In genomic region chr2:175203621-175204496, GRCh38 we compare ENCODE assay signal across 8 cellular contexts. TPM values are rescaled to one million over a fixed set of nuclear protein-coding genes. Genes with fewer than 3 reads are reported as not detected.
DNase-seq lines count a peak whose midpoint lies in the region; ATAC-seq and TF ChIP-seq lines count a peak whose summit lies in the region.

No MANE protein-coding gene starts in this region.

- no peaks in the 10 kb centered on the region for H3K4me1 ChIP-seq in osteoblast (ENCODE audit: insufficient read depth, low read length)
- no peaks in the 10 kb centered on the region for H3K4me1 ChIP-seq in ascending aorta

- intact Hi-C loops in CD14-positive monocyte (cut with micrococcal nuclease) (no loop called here), ascending aorta (cut with DNase I) (no loop called here)

- H3K36me3 Mint-ChIP-seq in CD14-positive monocyte: no peaks in the 10 kb centered on the region

- H3K27me3 ChIP-seq in osteoblast (ENCODE audit: insufficient read depth, low read length) (no peaks in the 10 kb centered on the region), ascending aorta (no peaks in the 10 kb centered on the region)

- no peaks in the 10 kb centered on the region for H3K9me3 ChIP-seq in osteoblast (ENCODE audit: low read depth, low read length)
- no peaks in the 10 kb centered on the region for H3K9me3 ChIP-seq in ascending aorta

- H3K4me1 Mint-ChIP-seq in CD14-positive monocyte: no peaks in the 10 kb centered on the region

- ATAC-seq in GM19043 (IDR thresholded peaks at IDR 0.05; ENCODE audit: low read depth, unreplicated experiment) (peak; percentile 77), HG03457 (IDR thresholded peaks at IDR 0.05; ENCODE audit: unreplicated experiment) (peak; percentile 76)

- H3K4me3 Mint-ChIP-seq in CD14-positive monocyte: no peak overlapping the region

- no peaks in the 10 kb centered on the region for H3K79me2 ChIP-seq in osteoblast (ENCODE audit: insufficient read depth, low read length)

- no peak overlapping the region for H3K4me3 ChIP-seq in osteoblast (ENCODE audit: insufficient read depth, low read length)
- H3K4me3 ChIP-seq in ascending aorta: no peak overlapping the region

- H3K27me3 Mint-ChIP-seq in CD14-positive monocyte (ENCODE audit: low read depth in 3 of 3): peaks cover 6 to 18% (median 15%) of the 10 kb centered on the region in 3 donors

- DNase-seq in CD14-positive monocyte (ENCODE audit: low spot score) (no peak), NCI-H69 (lab: John Stamatoyannopoulos, UW) (peak; percentile 83), fibroblast of peridontal ligament (ENCODE audit: extremely low read depth) (peak; percentile 51), osteoblast (ENCODE audit: insufficient read length, low spot score, missing footprints) (no peak), ascending aorta (ENCODE audit: low spot score in 2 of 2) (no peak)
- DNase-seq in activated CD8-positive, alpha-beta memory T cell treated with anti-CD3 and anti-CD28 coated beads for 48 hours (ENCODE audit: low read depth in 2 of 3, low spot score in 2 of 3): peak; percentile 18 to 30 (median 18)

- no peak overlapping the region for H3K27ac Mint-ChIP-seq in CD14-positive monocyte

- H3K4me2 ChIP-seq in osteoblast (ENCODE audit: insufficient read depth, low read length): peak overlapping the region; percentile 29

- H2AFZ ChIP-seq in osteoblast (ENCODE audit: low read length): peak overlapping the region; percentile 36

- no peaks in the 10 kb centered on the region for H4K20me1 ChIP-seq in osteoblast (ENCODE audit: insufficient read depth, low read length)

- H3K27ac ChIP-seq in osteoblast (ENCODE audit: low read depth, low read length) (no peak overlapping the region), ascending aorta (no peak overlapping the region)

- peaks cover 0 to 9% (median 4%) of the 10 kb centered on the region in 7 donors for H3K9me3 Mint-ChIP-seq in CD14-positive monocyte

- TF ChIP-seq CTCF in CD14-positive monocyte (IDR thresholded peaks at IDR 0.05) (peak; percentile 22), osteoblast (IDR thresholded peaks at IDR 0.05; ENCODE audit: extremely low read depth, low read depth, low read length) (peak; percentile 66), ascending aorta (IDR thresholded peaks at IDR 0.05) (peak in 1 of 3 experiments; percentile 50)

- H3K36me3 ChIP-seq in osteoblast (ENCODE audit: insufficient read depth, low read length): no peaks in the 10 kb centered on the region
- H3K36me3 ChIP-seq in ascending aorta: no peaks in the 10 kb centered on the region

RNA-seq across cellular contexts. Expression of gene ATP5MC3, which starts 22.3 kb away (rescaled TPM):
- 100 to 1,000 TPM; 493 to 533 TPM for polyA plus RNA-seq in CD14-positive monocyte
- total RNA-seq in osteoblast (87.2 and 94.3 TPM in 2 replicates), ascending aorta (25.5 TPM)

RNA-seq across cellular contexts. Expression of gene ATF2, which starts 35.9 kb away (rescaled TPM):
- polyA plus RNA-seq in CD14-positive monocyte: 10 to 100 TPM; 17.4 to 22.1 TPM
- 80.7 and 81.3 TPM in 2 replicates for total RNA-seq in osteoblast
- 84.8 TPM for total RNA-seq in ascending aorta

Comparison
In these comparisons a context has a peak if more than half of its experiments do, and no peak if none do; other contexts are left out.
1. DNase-seq: peak in NCI-H69 (single experiment), activated CD8-positive, alpha-beta memory T cell treated with anti-CD3 and anti-CD28 coated beads for 48 hours (3 of 3) and fibroblast of peridontal ligament (single experiment); none in CD14-positive monocyte (single experiment), osteoblast (single experiment) and ascending aorta (0 of 2).